13 cellular contexts compared by ENCODE assay signal in the genomic region with DNA sequence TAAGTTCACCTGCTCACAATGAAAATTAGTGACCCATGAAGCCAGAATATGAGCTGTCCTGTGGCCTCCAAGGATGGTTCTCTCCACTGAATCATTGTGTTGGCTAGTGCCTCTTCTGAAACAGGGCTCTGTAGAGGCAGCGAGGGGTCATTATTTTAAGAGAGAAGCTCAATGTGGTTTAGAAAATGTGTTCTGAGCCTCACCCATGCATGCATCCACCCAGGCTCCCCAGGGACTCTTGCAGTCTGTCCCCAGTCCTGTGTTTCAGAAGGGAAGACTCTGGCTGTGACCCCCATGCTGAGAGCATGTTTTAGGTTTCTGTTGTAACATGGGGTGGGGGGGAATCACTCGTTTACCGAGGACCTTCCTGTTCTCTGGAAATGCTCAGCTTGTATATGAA.
DNase-seq lines count a peak whose midpoint lies in the region; ATAC-seq, FAIRE-seq and TF ChIP-seq lines count a peak whose summit lies in the region.
"Had no signal": no experiment of that assay in that cellular context is flagged by ENCODE, and none has a peak within 500 bp of the region (broad histone marks: within the 10 kb centered on the region; RNA-seq: fewer than 3 reads in every experiment).

No MANE protein-coding gene starts in this region.

- CTCF ChIA-PET in GM12878 (lab: Yijun Ruan, JAX): interaction anchor here (0.8 to 2.0 kb wide), 9 partner anchors 9 to 156 kb away, joined by 3 to 7 read pairs (median 5); no protein-coding TSS in a partner anchor

- 0% methylated on average over 3 of the region's 3 CpGs for WGBS in GM12878 (ENCODE audit: insufficient coverage, insufficient replicate concordance, low lambda C conversion rate, missing lambda C conversion rate)

- no peak for TF ChIP-seq RAD21 in GM12878 (IDR thresholded peaks at IDR 0.05; ENCODE audit: insufficient read depth, low read depth, low read length)

- H3K4me1 ChIP-seq in GM12878 (ENCODE audit: control insufficient read depth, insufficient read depth, low read length): peaks cover 13% of the 10 kb centered on the region

- intact Hi-C loops in GM12878 (cut with micrococcal nuclease; ENCODE audit: unreplicated experiment): loop anchor here (10.0 kb wide), 1 partner anchor 698 kb away; no protein-coding TSS in a partner anchor
- intact Hi-C loops in head of caudate nucleus (cut with DNase I): no loop called here
- intact Hi-C loops in left ventricle myocardium superior (cut with micrococcal nuclease): no loop called here

- H3K4me3 ChIP-seq in GM12878: peak overlapping the region; percentile 32; the same call in 1 of the 2 replicates
- H3K4me3 ChIP-seq: cardiac muscle cell had no signal

- H4K20me1 ChIP-seq in GM12878 (ENCODE audit: control insufficient read depth, insufficient read depth): no peaks in the 10 kb centered on the region

- H3K27me3 ChIP-seq in GM12878 (replicated peaks in 1 of 2; ENCODE audit: control insufficient read depth in 2 of 2, insufficient read depth in 2 of 2, low read length in 1 of 2): no peaks in the 10 kb centered on the region
- H3K27me3 ChIP-seq: cardiac muscle cell had no signal

- no peak overlapping the region; the same call in 1 of the 2 replicates for H2AFZ ChIP-seq in GM12878 (ENCODE audit: control insufficient read depth, low read depth, low read length)

- in situ Hi-C loops in GM12878 (cut with MboI): no loop called here

- RAD21 ChIA-PET in GM12878 (lab: Charles Lee; ENCODE audit: unreplicated experiment): interaction anchor here (1.3 kb wide), 2 partner anchors 45 to 158 kb away, joined by 3 to 7 read pairs; no protein-coding TSS in a partner anchor

- peaks cover 8% of the 10 kb centered on the region; the same call in 2 of the 3 replicates for H3K9me3 ChIP-seq in GM12878 (replicated peaks; ENCODE audit: control insufficient read depth, insufficient read depth, low read length)

- TF ChIP-seq POLR2A in GM12878 (IDR thresholded peaks at IDR 0.05; ENCODE audit: low read depth, low read length): no peak

- no peaks in the 10 kb centered on the region for H3K79me2 ChIP-seq in GM12878 (ENCODE audit: control insufficient read depth, insufficient read depth, low read length)

- no peak overlapping the region for H3K9ac ChIP-seq in GM12878 (ENCODE audit: control insufficient read depth, insufficient read depth, low read length)

- POLR2A ChIA-PET in GM12878 (lab: Charles Lee): interaction anchor here (0.5 to 0.9 kb wide), 3 partner anchors 15 to 129 kb away, joined by 4 read pairs; no protein-coding TSS in a partner anchor

- BruUV-seq in GM12878 (replicated peaks; lab: Mats Ljungman, UMichigan): no TSS peak

- no peaks in the 10 kb centered on the region; a peak in 1 of 4 replicates for H3K36me3 ChIP-seq in GM12878 (ENCODE audit: control insufficient read depth in 2 of 2, insufficient read depth in 2 of 2, low read length in 1 of 2)
- H3K36me3 ChIP-seq: cardiac muscle cell had no signal

- no peak for TF ChIP-seq CTCF in GM12878 (IDR thresholded peaks at IDR 0.05 in 2 of 3, conservative IDR thresholded peaks at IDR 0.05 in 1 of 3; ENCODE audit: control insufficient read depth in 2 of 3, extremely low read depth in 1 of 3, insufficient read depth in 1 of 3, low read depth in 3 of 3, low read length in 3 of 3)

- peak overlapping the region; percentile 7; the same call in 1 of the 2 replicates for H3K4me2 ChIP-seq in GM12878 (ENCODE audit: control insufficient read depth, insufficient read depth)

- no peak overlapping the region for H3K27ac ChIP-seq in GM12878 (ENCODE audit: control insufficient read depth, insufficient read depth)
- H3K27ac ChIP-seq: cardiac muscle cell had no signal

- no peak for TF ChIP-seq EP300 in GM12878 (IDR thresholded peaks at IDR 0.05; ENCODE audit: borderline replicate concordance in 1 of 2, control insufficient read depth in 1 of 2, low read depth in 2 of 2, low read length in 2 of 2)

- SMC1A ChIA-PET in GM12878 (lab: Charles Lee; ENCODE audit: uncharacterized antibody, unreplicated experiment): interaction anchor here (0.7 to 1.4 kb wide), 9 partner anchors 8 to 1709 kb away, joined by 3 to 5 read pairs (median 3); a partner anchor contains a TSS

- FAIRE-seq in GM12878 (lab: Jason Lieb, UNC): peak; percentile 75

- ATAC-seq in GM18858 (IDR thresholded peaks at IDR 0.05; ENCODE audit: unreplicated experiment) (peak; percentile 79), GM21526 (IDR thresholded peaks at IDR 0.05; ENCODE audit: low FRiP score, unreplicated experiment) (peak; percentile 71), HG03097 (IDR thresholded peaks at IDR 0.05; ENCODE audit: low FRiP score, unreplicated experiment) (peak; percentile 84), GM12878 (peak; percentile 90), left ventricle myocardium superior (no peak)
- ATAC-seq: stimulated activated naive CD8-positive, alpha-beta T cell treated with anti-CD3 and anti-CD28 coated beads, Interleukin-15, Interleukin-2, amounts not matched to agents 100 U/mL and 50 U/mL, for 24 hours had no signal

- DNase-seq in GM12878 (ENCODE audit: low read depth, low spot score): peak; percentile 71
- DNase-seq in globus pallidus (ENCODE audit: low spot score): no peak
- no peak for DNase-seq in amniotic stem cell (lab: John Stamatoyannopoulos, UW)
- DNase-seq in head of caudate nucleus: no peak
- DNase-seq in left ventricle myocardium superior: no peak
- DNase-seq: HCEC 1CT; NCI-H1694; stimulated activated naive CD8-positive, alpha-beta T cell treated with anti-CD3 and anti-CD28 coated beads, Interleukin-15, Interleukin-2, amounts not matched to agents 100 U/mL and 50 U/mL, for 24 hours; SW 1271 had no signal

TF ChIP-seq in GM12878, 131 proteins besides CTCF, POLR2A, EP300 and RAD21 (continues in another document):
- TF ChIP-seq ASH2L (IDR thresholded peaks at IDR 0.05; ENCODE audit: borderline replicate concordance, low read depth): no peak
- TF ChIP-seq MTA2 (IDR thresholded peaks at IDR 0.05; ENCODE audit: low read depth): 0 out of 2 replicates have a peak, but pooled peaks have one; percentile 10
- TF ChIP-seq NR2F1 (conservative IDR thresholded peaks at IDR 0.05): peak; percentile 62; the same call in 1 of the 2 replicates
- peak; percentile 50; the same call in 1 of the 2 replicates for TF ChIP-seq PAX5 (IDR thresholded peaks at IDR 0.05; ENCODE audit: borderline replicate concordance, low read depth, low read length)
- TF ChIP-seq MEF2B (IDR thresholded peaks at IDR 0.05; ENCODE audit: partially characterized antibody, poor library complexity, severe bottlenecking): peak; percentile 87
- TF ChIP-seq ETV6 (conservative IDR thresholded peaks at IDR 0.05 in 1 of 2, IDR thresholded peaks at IDR 0.05 in 1 of 2; ENCODE audit: borderline replicate concordance in 1 of 2, low read depth in 1 of 2): no peak
- no peak for TF ChIP-seq RAD51 (IDR thresholded peaks at IDR 0.05)
- TF ChIP-seq IKZF1 (conservative IDR thresholded peaks at IDR 0.05): no peak
- TF ChIP-seq CREB1 (IDR thresholded peaks at IDR 0.05; ENCODE audit: low read depth): no peak
- peak in 1 of 2 experiments; percentile 12; a peak in 2 of 4 replicates for TF ChIP-seq IKZF2 (IDR thresholded peaks at IDR 0.05)
- TF ChIP-seq, protein P1, sequence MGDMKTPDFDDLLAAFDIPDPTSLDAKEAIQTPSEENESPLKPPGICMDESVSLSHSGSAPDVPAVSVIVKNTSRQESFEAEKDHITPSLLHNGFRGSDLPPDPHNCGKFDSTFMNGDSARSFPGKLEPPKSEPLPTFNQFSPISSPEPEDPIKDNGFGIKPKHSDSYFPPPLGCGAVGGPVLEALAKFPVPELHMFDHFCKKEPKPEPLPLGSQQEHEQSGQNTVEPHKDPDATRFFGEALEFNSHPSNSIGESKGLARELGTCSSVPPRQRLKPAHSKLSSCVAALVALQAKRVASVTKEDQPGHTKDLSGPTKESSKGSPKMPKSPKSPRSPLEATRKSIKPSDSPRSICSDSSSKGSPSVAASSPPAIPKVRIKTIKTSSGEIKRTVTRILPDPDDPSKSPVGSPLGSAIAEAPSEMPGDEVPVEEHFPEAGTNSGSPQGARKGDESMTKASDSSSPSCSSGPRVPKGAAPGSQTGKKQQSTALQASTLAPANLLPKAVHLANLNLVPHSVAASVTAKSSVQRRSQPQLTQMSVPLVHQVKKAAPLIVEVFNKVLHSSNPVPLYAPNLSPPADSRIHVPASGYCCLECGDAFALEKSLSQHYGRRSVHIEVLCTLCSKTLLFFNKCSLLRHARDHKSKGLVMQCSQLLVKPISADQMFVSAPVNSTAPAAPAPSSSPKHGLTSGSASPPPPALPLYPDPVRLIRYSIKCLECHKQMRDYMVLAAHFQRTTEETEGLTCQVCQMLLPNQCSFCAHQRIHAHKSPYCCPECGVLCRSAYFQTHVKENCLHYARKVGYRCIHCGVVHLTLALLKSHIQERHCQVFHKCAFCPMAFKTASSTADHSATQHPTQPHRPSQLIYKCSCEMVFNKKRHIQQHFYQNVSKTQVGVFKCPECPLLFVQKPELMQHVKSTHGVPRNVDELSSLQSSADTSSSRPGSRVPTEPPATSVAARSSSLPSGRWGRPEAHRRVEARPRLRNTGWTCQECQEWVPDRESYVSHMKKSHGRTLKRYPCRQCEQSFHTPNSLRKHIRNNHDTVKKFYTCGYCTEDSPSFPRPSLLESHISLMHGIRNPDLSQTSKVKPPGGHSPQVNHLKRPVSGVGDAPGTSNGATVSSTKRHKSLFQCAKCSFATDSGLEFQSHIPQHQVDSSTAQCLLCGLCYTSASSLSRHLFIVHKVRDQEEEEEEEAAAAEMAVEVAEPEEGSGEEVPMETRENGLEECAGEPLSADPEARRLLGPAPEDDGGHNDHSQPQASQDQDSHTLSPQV (IDR thresholded peaks at IDR 0.05): no peak
- TF ChIP-seq MTA3 (IDR thresholded peaks at IDR 0.05; ENCODE audit: borderline replicate concordance, low read length): no peak
- TF ChIP-seq FOS (IDR thresholded peaks at IDR 0.05; ENCODE audit: borderline replicate concordance, extremely low read depth, insufficient read length): no peak
- no peak for TF ChIP-seq SREBF2 (IDR thresholded peaks at IDR 0.05; ENCODE audit: low read length)
